In the genomic region with DNA sequence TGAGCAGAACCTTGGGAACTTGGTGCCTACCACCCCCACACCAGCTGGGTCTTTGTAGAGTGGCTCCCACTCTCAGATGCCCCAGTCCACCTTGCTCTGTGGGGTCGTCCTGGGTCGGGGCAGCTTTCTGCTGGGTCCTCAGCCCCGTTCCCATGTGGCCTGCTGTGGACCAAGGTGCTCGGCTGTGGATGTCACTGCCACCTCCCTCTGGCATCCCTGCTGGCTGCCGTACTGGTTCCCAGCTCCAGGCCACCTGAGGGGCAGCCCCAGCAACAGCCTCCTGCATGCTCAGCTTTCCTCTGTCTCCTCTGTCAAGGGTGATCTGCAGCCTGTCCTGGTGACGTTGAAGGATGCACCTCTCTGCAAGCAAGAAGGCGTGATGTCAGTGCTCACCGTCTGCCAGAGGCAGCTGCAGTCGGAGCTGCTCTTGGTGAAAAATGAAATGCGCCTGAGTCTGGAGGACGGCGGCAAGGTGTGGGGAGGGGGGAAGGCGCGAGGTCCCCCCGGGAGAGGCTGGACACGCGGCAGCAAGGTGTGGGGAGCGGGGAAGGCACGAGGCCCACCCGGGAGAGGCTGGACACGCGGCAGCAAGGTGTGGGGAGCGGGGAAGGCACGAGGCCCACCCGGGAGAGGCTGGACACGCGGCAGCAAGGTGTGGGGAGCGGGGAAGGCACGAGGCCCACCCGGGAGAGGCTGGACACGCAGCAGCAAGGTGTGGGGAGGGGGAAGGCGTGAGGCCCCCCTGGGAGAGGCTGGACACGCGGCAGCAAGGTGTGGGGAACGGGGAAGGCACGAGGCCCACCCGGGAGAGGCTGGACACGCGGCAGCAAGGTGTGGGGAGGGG, we compare ENCODE assay signal across 22 cellular contexts. TPM values are rescaled to one million over a fixed set of nuclear protein-coding genes. Genes with fewer than 3 reads are reported as not detected.
DNase-seq lines count a peak whose midpoint lies in the region; ATAC-seq, FAIRE-seq and TF ChIP-seq lines count a peak whose summit lies in the region.
"Had no signal": no experiment of that assay in that cellular context is flagged by ENCODE, and none has a peak within 500 bp of the region (broad histone marks: within the 10 kb centered on the region; RNA-seq: fewer than 3 reads in every experiment).

No MANE protein-coding gene starts in this region.

- ATAC-seq in GM19351 (IDR thresholded peaks at IDR 0.05; ENCODE audit: unreplicated experiment), result no peak
- ATAC-seq: PC-3 had no signal

- H3K36me3 Mint-ChIP-seq in activated T-helper 1 cell treated with anti-CD3 and anti-CD28 coated beads, Interleukin-12 subunit alpha, Interleukin-12 subunit beta, Interleukin-2, Interleukin-4 antibody, amounts not matched to agents 30 ng/mL and 10 ng/mL and 1 ng/mL, durations not matched to agents 14 hours and 24 hours and 36 hours (ENCODE audit: low read depth), result peaks cover 10% of the 10 kb centered on the region

- TF ChIP-seq CTCF in mammary epithelial cell (conservative IDR thresholded peaks at IDR 0.05 in 1 of 2, IDR thresholded peaks at IDR 0.05 in 1 of 2; ENCODE audit: extremely low read depth in 1 of 2, insufficient read depth in 1 of 2, low read depth in 1 of 2, low read length in 2 of 2), result no peak
- no peak for TF ChIP-seq CTCF in breast epithelium (IDR thresholded peaks at IDR 0.05)
- no peak for TF ChIP-seq CTCF in RWPE1 (conservative IDR thresholded peaks at IDR 0.05; ENCODE audit: low read depth)
- TF ChIP-seq CTCF in kidney (IDR thresholded peaks at IDR 0.05; ENCODE audit: borderline replicate concordance, extremely low read depth, insufficient read depth), result no peak

- H3K27me3 Mint-ChIP-seq in activated T-helper 1 cell treated with anti-CD3 and anti-CD28 coated beads, Interleukin-12 subunit alpha, Interleukin-12 subunit beta, Interleukin-2, Interleukin-4 antibody, amounts not matched to agents 30 ng/mL and 10 ng/mL and 1 ng/mL, durations not matched to agents 14 hours and 24 hours and 36 hours (ENCODE audit: insufficient read depth), result no peaks in the 10 kb centered on the region
- H3K27me3 Mint-ChIP-seq: B cell; CD4-positive, CD25-positive, alpha-beta regulatory T cell had no signal

- FAIRE-seq in kidney (lab: Jason Lieb, UNC), result no peak
- FAIRE-seq: GM19239 had no signal

- CTCF ChIA-PET in mammary epithelial cell (lab: Charles Lee; ENCODE audit: low non-redundant PET) (no interaction called here), RWPE1 (lab: Yijun Ruan, JAX) (interaction anchor here (0.8 kb wide), 1 partner anchor 11 kb away, joined by 3 read pairs; no protein-coding TSS in a partner anchor)

- H3K9me3 ChIP-seq in mammary epithelial cell (replicated peaks; ENCODE audit: insufficient read depth, low read length) (no peaks in the 10 kb centered on the region), breast epithelium (no peaks in the 10 kb centered on the region), kidney (ENCODE audit: control insufficient read depth in 1 of 2, low read length in 2 of 2) (no peaks in the 10 kb centered on the region)
- H3K9me3 ChIP-seq: SJCRH30 had no signal

- no peaks in the 10 kb centered on the region for H3K9me3 Mint-ChIP-seq in activated T-helper 1 cell treated with anti-CD3 and anti-CD28 coated beads, Interleukin-12 subunit alpha, Interleukin-12 subunit beta, Interleukin-2, Interleukin-4 antibody, amounts not matched to agents 30 ng/mL and 10 ng/mL and 1 ng/mL, durations not matched to agents 14 hours and 24 hours and 36 hours
- H3K9me3 Mint-ChIP-seq: CD4-positive, CD25-positive, alpha-beta regulatory T cell had no signal

- H3K27ac ChIP-seq in mammary epithelial cell (ENCODE audit: insufficient read depth, low read depth, low read length), result no peak overlapping the region
- no peak overlapping the region for H3K27ac ChIP-seq in breast epithelium
- H3K27ac ChIP-seq in RWPE1, result peak overlapping the region; percentile 88
- H3K27ac ChIP-seq in kidney (ENCODE audit: low read depth in 2 of 2, low read length in 2 of 2), result no peak overlapping the region
- no peak overlapping the region for H3K27ac ChIP-seq in substantia nigra (ENCODE audit: low read depth, low read length, poor library complexity, severe bottlenecking)
- H3K27ac ChIP-seq: KMS-11, SJCRH30 had no signal

- no TSS peak for BruUV-seq in mammary epithelial cell (replicated peaks; lab: Mats Ljungman, UMichigan)

- DNase-seq in mammary epithelial cell, result no peak
- no peak for DNase-seq in breast epithelium (ENCODE audit: low spot score in 2 of 2)
- no peak for DNase-seq in RWPE1 (ENCODE audit: low spot score)
- DNase-seq in kidney, result peak; percentile 43
- DNase-seq in posterior vena cava (ENCODE audit: low spot score), result peak; percentile 54
- DNase-seq in substantia nigra (lab: John Stamatoyannopoulos, UW), result no peak
- DNase-seq in activated T-helper 1 cell treated with anti-CD3 and anti-CD28 coated beads, Interleukin-12 subunit alpha, Interleukin-12 subunit beta, Interleukin-2, Interleukin-4 antibody, amounts not matched to agents 30 ng/mL and 10 ng/mL and 1 ng/mL, durations not matched to agents 14 hours and 24 hours and 36 hours (ENCODE audit: low spot score), result no peak
- DNase-seq: CD4-positive, CD25-positive, alpha-beta regulatory T cell; COR-L47; GF-D8; MV-4-11; NCI-H1417 treated with DMSO at 0.1 percent for 48 hours; NCI-H187 treated with DMSO at 0.1 percent for 48 hours; NCI-H345; NCI-H526; PC-3; RPMI8226; SJCRH30 had no signal

- H3K4me1 Mint-ChIP-seq in activated T-helper 1 cell treated with anti-CD3 and anti-CD28 coated beads, Interleukin-12 subunit alpha, Interleukin-12 subunit beta, Interleukin-2, Interleukin-4 antibody, amounts not matched to agents 30 ng/mL and 10 ng/mL and 1 ng/mL, durations not matched to agents 14 hours and 24 hours and 36 hours (ENCODE audit: low read depth), result no peaks in the 10 kb centered on the region
- H3K4me1 Mint-ChIP-seq: B cell; CD4-positive, CD25-positive, alpha-beta regulatory T cell had no signal

- H3K36me3 ChIP-seq in mammary epithelial cell (ENCODE audit: insufficient read depth, low read length) (peaks cover 7% of the 10 kb centered on the region), breast epithelium (peaks cover 7% of the 10 kb centered on the region), kidney (ENCODE audit: control insufficient read depth in 1 of 2, insufficient read depth in 2 of 2, low read length in 2 of 2) (peaks cover 3 to 17% of the 10 kb centered on the region in 2 donors)

- H3K9ac ChIP-seq in mammary epithelial cell (ENCODE audit: insufficient read depth, low read length) (no peak overlapping the region), kidney (ENCODE audit: low read length in 2 of 2) (no peak overlapping the region)
- H3K9ac ChIP-seq: KMS-11 had no signal

- H3K27me3 ChIP-seq in mammary epithelial cell (ENCODE audit: insufficient read depth, low read length), result no peaks in the 10 kb centered on the region
- no peaks in the 10 kb centered on the region for H3K27me3 ChIP-seq in breast epithelium
- H3K27me3 ChIP-seq: SJCRH30 had no signal

- no peak overlapping the region for H3K4me3 Mint-ChIP-seq in activated T-helper 1 cell treated with anti-CD3 and anti-CD28 coated beads, Interleukin-12 subunit alpha, Interleukin-12 subunit beta, Interleukin-2, Interleukin-4 antibody, amounts not matched to agents 30 ng/mL and 10 ng/mL and 1 ng/mL, durations not matched to agents 14 hours and 24 hours and 36 hours
- H3K4me3 Mint-ChIP-seq: B cell; CD4-positive, CD25-positive, alpha-beta regulatory T cell had no signal

- WGBS in mammary epithelial cell (ENCODE audit: low coverage, missing lambda C conversion rate), result 93% methylated on average over 16 of the region's 39 CpGs

- H3K4me1 ChIP-seq in mammary epithelial cell (ENCODE audit: insufficient read depth, low read length) (peaks cover 10% of the 10 kb centered on the region), breast epithelium (no peaks in the 10 kb centered on the region), kidney (ENCODE audit: control insufficient read depth in 1 of 2, insufficient read depth in 1 of 2, low read depth in 1 of 2, low read length in 2 of 2) (no peaks in the 10 kb centered on the region)
- H3K4me1 ChIP-seq: SJCRH30 had no signal

- no peak for TF ChIP-seq POLR2A in breast epithelium (IDR thresholded peaks at IDR 0.05)

- H3K27ac Mint-ChIP-seq in activated T-helper 1 cell treated with anti-CD3 and anti-CD28 coated beads, Interleukin-12 subunit alpha, Interleukin-12 subunit beta, Interleukin-2, Interleukin-4 antibody, amounts not matched to agents 30 ng/mL and 10 ng/mL and 1 ng/mL, durations not matched to agents 14 hours and 24 hours and 36 hours, result no peak overlapping the region
- H3K27ac Mint-ChIP-seq: B cell; CD4-positive, CD25-positive, alpha-beta regulatory T cell had no signal

- POLR2A ChIA-PET in RWPE1 (lab: Yijun Ruan, JAX; ENCODE audit: low non-redundant PET), result no interaction called here

- H3K4me2 ChIP-seq in mammary epithelial cell (ENCODE audit: insufficient read depth, low read depth, low read length), result peak overlapping the region; percentile 42
- H3K4me2 ChIP-seq: KMS-11 had no signal

- H2AFZ ChIP-seq in mammary epithelial cell (ENCODE audit: low read depth, low read length), result peak overlapping the region; percentile 3

- no peaks in the 10 kb centered on the region for H4K20me1 ChIP-seq in mammary epithelial cell (ENCODE audit: insufficient read depth, low read length)

- intact Hi-C loops in mammary epithelial cell (cut with micrococcal nuclease) (loop anchor here (2.0 kb wide), 1 partner anchor 46 kb away; a partner anchor contains a TSS), breast epithelium (cut with DNase I; ENCODE audit: low total_unique reads) (no loop called here), kidney (cut with DNase I) (no loop called here), posterior vena cava (cut with DNase I) (no loop called here)
- intact Hi-C loops in activated T-helper 1 cell treated with anti-CD3 and anti-CD28 coated beads, Interleukin-12 subunit alpha, Interleukin-12 subunit beta, Interleukin-2, Interleukin-4 antibody, amounts not matched to agents 30 ng/mL and 10 ng/mL and 1 ng/mL, durations not matched to agents 14 hours and 24 hours and 36 hours (cut with micrococcal nuclease), result no loop called here

- H3K4me3 ChIP-seq in mammary epithelial cell (replicated peaks in 1 of 3; ENCODE audit: insufficient read depth in 1 of 3, low read depth in 2 of 3, low read length in 3 of 3), result no peak overlapping the region
- no peak overlapping the region for H3K4me3 ChIP-seq in breast epithelium
- H3K4me3 ChIP-seq in kidney (ENCODE audit: low read length in 2 of 2), result no peak overlapping the region
- H3K4me3 ChIP-seq: SJCRH30 had no signal

- H3K79me2 ChIP-seq in mammary epithelial cell (ENCODE audit: insufficient read depth, low read length), result no peaks in the 10 kb centered on the region

- dilution Hi-C loops in mammary epithelial cell (cut with HindIII; ENCODE audit: low sequenced_read_pairs), result no loop called here

- in situ Hi-C loops in mammary epithelial cell (cut with MboI; ENCODE audit: low sequenced_read_pairs in 2 of 2), result no loop called here

RNA-seq across cellular contexts. Expression of a gene that starts 45.9 kb away (rescaled TPM):
- 10 to 100 TPM; 49.5 to 51.3 TPM for total RNA-seq in mammary epithelial cell
- polyA plus RNA-seq in mammary epithelial cell, result 29.3 TPM
- 34.9 TPM for polyA minus RNA-seq in mammary epithelial cell
- total RNA-seq in breast epithelium, result 10 to 100 TPM; 32.6 to 43.9 (median 42.0) TPM
- total RNA-seq in kidney, result 36.5 TPM
- 8.7 TPM for polyA plus RNA-seq in kidney (ENCODE audit: insufficient read depth, low read depth, low replicate concordance)
- 10 to 100 TPM; 24.3 to 26.4 TPM for total RNA-seq in posterior vena cava
- 33.5 and 33.6 TPM in 2 replicates for total RNA-seq in activated T-helper 1 cell treated with anti-CD3 and anti-CD28 coated beads, Interleukin-12 subunit alpha, Interleukin-12 subunit beta, Interleukin-2, Interleukin-4 antibody, amounts not matched to agents 30 ng/mL and 10 ng/mL and 1 ng/mL, durations not matched to agents 14 hours and 24 hours and 36 hours

Comparison
In these comparisons a context has a peak if more than half of its experiments do, and no peak if none do; other contexts are left out.
1. DNase-seq: peak in kidney (single experiment) and posterior vena cava (single experiment); none in mammary epithelial cell (single experiment), breast epithelium (0 of 2), RWPE1 (single experiment), substantia nigra (0 of 49) and activated T-helper 1 cell treated with anti-CD3 and anti-CD28 coated beads, Interleukin-12 subunit alpha, Interleukin-12 subunit beta, Interleukin-2, Interleukin-4 antibody, amounts not matched to agents 30 ng/mL and 10 ng/mL and 1 ng/mL, durations not matched to agents 14 hours and 24 hours and 36 hours (single experiment).